25 cellular contexts compared by ENCODE assay signal in genomic region chr11:100095809-100096208, GRCh38.
"Had no signal": no experiment of that assay in that cellular context is flagged by ENCODE, and none has a peak within 500 bp of the region (broad histone marks: within the 10 kb centered on the region; RNA-seq: fewer than 3 reads in every experiment).

No MANE protein-coding gene starts in this region.

- H3K4me1 ChIP-seq: pancreas, prostate gland, right lobe of liver, sigmoid colon, stomach, thyroid gland, tibial nerve, upper lobe of left lung, vagina had no signal

- H3K4me3 ChIP-seq: pancreas, prostate gland, right lobe of liver, sigmoid colon, stomach, thoracic aorta, thyroid gland, tibial nerve, upper lobe of left lung, vagina had no signal

- ATAC-seq: natural killer cell treated with Interleukin-12 subunit alpha and Interleukin-12 subunit beta and Interleukin-15 and Interleukin-18, amount 100 ng/mL, for 72 hours; right cardiac atrium; right lobe of liver; stimulated activated effector memory CD8-positive, alpha-beta T cell treated with anti-CD3 and anti-CD28 coated beads, Interleukin-12 subunit alpha, Interleukin-12 subunit beta, amount 100 ng/mL, for 72 hours; stimulated activated naive B cell treated with anti-CD40 and anti-IgM and Interleukin-4, amounts not matched to agents 10 μg/mL and 1 μg/mL and 100 μg/mL, for 72 hours had no signal

- H3K27me3 ChIP-seq: neutrophil, pancreas, right lobe of liver, sigmoid colon, stomach, thyroid gland, tibial nerve, upper lobe of left lung, vagina had no signal

- DNase-seq: nephron progenitor cell; nucleus accumbens; pancreas; retina; right cardiac atrium; right lobe of liver; sigmoid colon; small intestine; stimulated activated CD4-positive, alpha-beta T cell treated with anti-CD3 and anti-CD28 coated beads, Interleukin-15, amount 100 ng/mL, for 24 hours; stimulated activated CD4-positive, alpha-beta T cell treated with anti-CD3 and anti-CD28 coated beads, Interleukin-2, amount 100 ng/mL, for 24 hours; stimulated activated CD4-positive, alpha-beta T cell treated with anti-CD3 and anti-CD28 coated beads, Interleukin-2, amount 100 ng/mL, for 48 hours; stimulated activated CD4-positive, alpha-beta T cell treated with anti-CD3 and anti-CD28 coated beads, Interleukin-4, amount 100 ng/mL, for 24 hours; stimulated activated naive B cell treated with anti-CD40 and anti-IgM and Interleukin-4, amounts not matched to agents 10 μg/mL and 1 μg/mL and 100 μg/mL, for 72 hours; stimulated activated naive CD4-positive, alpha-beta T cell treated with Interleukin-2 at 50 U/mL for 16 hours; stomach; thyroid gland; trophoblast cell; upper lobe of left lung had no signal

- H3K9me3 ChIP-seq: neutrophil, pancreas, prostate gland, right lobe of liver, sigmoid colon, stomach, thoracic aorta, thyroid gland, tibial nerve, upper lobe of left lung, vagina had no signal

- H3K36me3 ChIP-seq: neutrophil, pancreas, prostate gland, right lobe of liver, sigmoid colon, stomach, thoracic aorta, thyroid gland, tibial nerve, upper lobe of left lung, vagina had no signal

- H3K27ac ChIP-seq: neutrophil, pancreas, prostate gland, right lobe of liver, sigmoid colon, stomach, thoracic aorta, thyroid gland, tibial nerve, upper lobe of left lung, vagina had no signal
